Comparison of ENCODE assay signal across 1 cellular context in the genomic region with DNA sequence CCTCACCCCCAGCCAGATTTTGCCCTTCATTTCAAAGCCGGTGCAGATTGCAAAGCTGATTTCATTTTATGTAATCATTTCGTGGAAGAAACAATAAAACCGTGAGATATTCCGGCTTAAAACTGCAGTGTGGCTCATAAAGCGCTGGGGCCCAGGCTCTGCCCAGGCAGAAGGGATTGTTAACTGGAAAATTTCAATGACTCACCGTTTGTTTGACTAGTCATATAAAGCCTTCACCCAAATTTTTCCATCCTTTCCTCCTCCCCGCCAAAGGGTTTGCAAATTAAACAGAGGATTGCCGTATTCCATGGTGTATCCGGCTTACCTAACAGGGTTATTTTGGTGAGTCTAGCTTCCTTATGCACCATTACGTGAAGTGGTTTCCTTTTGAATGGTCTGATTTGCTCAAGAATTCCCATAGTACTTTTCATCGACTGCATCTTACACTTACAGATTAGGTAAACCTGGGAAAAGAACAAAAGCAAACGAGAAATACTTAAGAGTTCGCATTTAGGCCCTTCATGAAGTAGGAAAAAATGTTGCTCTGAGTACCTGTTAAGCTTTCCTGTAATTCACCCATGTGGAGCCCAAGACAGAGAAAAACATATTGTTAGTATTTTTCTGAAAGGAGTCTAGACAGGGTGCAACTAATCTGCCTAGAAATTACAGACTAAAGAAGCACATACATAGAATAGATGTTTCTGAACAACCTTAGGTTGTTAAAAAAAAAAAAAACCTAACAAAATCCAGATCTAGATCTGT.
TF ChIP-seq lines count a peak whose summit lies in the region.

No MANE protein-coding gene starts in this region.

TF ChIP-seq in HepG2, 621 proteins besides CTCF, POLR2A, EP300 and RAD21 (continued from another document and continues in another):
- no peak for TF ChIP-seq AFF4 (CRISPR knock-in tag; IDR thresholded peaks at IDR 0.05)
- TF ChIP-seq FUBP1 (CRISPR knock-in tag; IDR thresholded peaks at IDR 0.05; ENCODE audit: borderline replicate concordance): no peak
- TF ChIP-seq ZNF75D (CRISPR knock-in tag; IDR thresholded peaks at IDR 0.05; ENCODE audit: borderline replicate concordance): peak; percentile 67; the same call in 1 of the 2 replicates
- no peak for TF ChIP-seq ZNF383 (CRISPR knock-in tag; IDR thresholded peaks at IDR 0.05; ENCODE audit: borderline replicate concordance)
- TF ChIP-seq ETV6 (CRISPR knock-in tag; conservative IDR thresholded peaks at IDR 0.05): no peak
- TF ChIP-seq, protein P1, sequence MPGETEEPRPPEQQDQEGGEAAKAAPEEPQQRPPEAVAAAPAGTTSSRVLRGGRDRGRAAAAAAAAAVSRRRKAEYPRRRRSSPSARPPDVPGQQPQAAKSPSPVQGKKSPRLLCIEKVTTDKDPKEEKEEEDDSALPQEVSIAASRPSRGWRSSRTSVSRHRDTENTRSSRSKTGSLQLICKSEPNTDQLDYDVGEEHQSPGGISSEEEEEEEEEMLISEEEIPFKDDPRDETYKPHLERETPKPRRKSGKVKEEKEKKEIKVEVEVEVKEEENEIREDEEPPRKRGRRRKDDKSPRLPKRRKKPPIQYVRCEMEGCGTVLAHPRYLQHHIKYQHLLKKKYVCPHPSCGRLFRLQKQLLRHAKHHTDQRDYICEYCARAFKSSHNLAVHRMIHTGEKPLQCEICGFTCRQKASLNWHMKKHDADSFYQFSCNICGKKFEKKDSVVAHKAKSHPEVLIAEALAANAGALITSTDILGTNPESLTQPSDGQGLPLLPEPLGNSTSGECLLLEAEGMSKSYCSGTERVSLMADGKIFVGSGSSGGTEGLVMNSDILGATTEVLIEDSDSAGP (CRISPR knock-in tag; IDR thresholded peaks at IDR 0.05; ENCODE audit: borderline replicate concordance): no peak
- peak; percentile 65 for TF ChIP-seq POLR2AphosphoS5 (IDR thresholded peaks at IDR 0.05; ENCODE audit: low read depth, low read length)
- no peak for TF ChIP-seq SRSF4 (IDR thresholded peaks at IDR 0.05; ENCODE audit: low read depth, low read length, poor library complexity, severe bottlenecking)
- no peak for TF ChIP-seq RFX5 (IDR thresholded peaks at IDR 0.05; ENCODE audit: low read depth, low read length)
- TF ChIP-seq ZNF432 (CRISPR knock-in tag; IDR thresholded peaks at IDR 0.05; ENCODE audit: borderline replicate concordance): no peak
- 0 out of 2 replicates have a peak, but pooled peaks have one; percentile 7 for TF ChIP-seq ZGPAT (CRISPR knock-in tag; IDR thresholded peaks at IDR 0.05)
- peak; percentile 94 for TF ChIP-seq POLR2G (IDR thresholded peaks at IDR 0.05; ENCODE audit: low read depth, low read length)
- TF ChIP-seq ERF (CRISPR knock-in tag; IDR thresholded peaks at IDR 0.05): no peak; the same call in 1 of the 2 replicates
- no peak for TF ChIP-seq CBX5 (CRISPR knock-in tag; IDR thresholded peaks at IDR 0.05; ENCODE audit: borderline replicate concordance)
- peak; percentile 58 for TF ChIP-seq ASH2L (IDR thresholded peaks at IDR 0.05; ENCODE audit: insufficient read length, low read depth, low read length)
- no peak for TF ChIP-seq ZMYM2 (CRISPR knock-in tag; IDR thresholded peaks at IDR 0.05)
- TF ChIP-seq KDM6A (CRISPR knock-in tag; IDR thresholded peaks at IDR 0.05; ENCODE audit: low read depth): no peak
- no peak for TF ChIP-seq GMEB1 (CRISPR knock-in tag; IDR thresholded peaks at IDR 0.05; ENCODE audit: borderline replicate concordance)
- TF ChIP-seq ZNF564 (CRISPR knock-in tag; IDR thresholded peaks at IDR 0.05): 0 out of 2 replicates have a peak, but pooled peaks have one; percentile 6
- no peak; a peak in 1 of 4 replicates for TF ChIP-seq HMGXB4 (CRISPR knock-in tag; IDR thresholded peaks at IDR 0.05; ENCODE audit: borderline replicate concordance in 1 of 2, low read depth in 1 of 2)
- no peak for TF ChIP-seq SOX13 (IDR thresholded peaks at IDR 0.05)
- peak; percentile 13 to 64; a peak in 1 of 4 replicates for TF ChIP-seq SOX13 (CRISPR knock-in tag; conservative IDR thresholded peaks at IDR 0.05 in 1 of 2, IDR thresholded peaks at IDR 0.05 in 1 of 2)
- TF ChIP-seq IKZF5 (CRISPR knock-in tag; IDR thresholded peaks at IDR 0.05): no peak
- TF ChIP-seq, protein P2, sequence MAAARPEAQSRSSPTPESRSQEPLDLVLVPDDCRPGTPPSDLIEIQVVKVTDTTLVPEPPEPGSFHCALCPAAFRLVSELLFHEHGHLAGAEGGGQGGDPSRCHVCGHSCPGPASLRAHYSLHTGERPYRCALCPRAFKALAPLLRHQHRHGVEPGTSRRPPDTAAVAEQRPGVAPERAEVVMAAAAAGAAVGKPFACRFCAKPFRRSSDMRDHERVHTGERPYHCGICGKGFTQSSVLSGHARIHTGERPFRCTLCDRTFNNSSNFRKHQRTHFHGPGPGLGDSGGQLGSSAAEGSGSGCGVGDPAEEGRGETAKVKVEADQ (CRISPR knock-in tag; IDR thresholded peaks at IDR 0.05; ENCODE audit: borderline replicate concordance): no peak
- TF ChIP-seq, protein P3, sequence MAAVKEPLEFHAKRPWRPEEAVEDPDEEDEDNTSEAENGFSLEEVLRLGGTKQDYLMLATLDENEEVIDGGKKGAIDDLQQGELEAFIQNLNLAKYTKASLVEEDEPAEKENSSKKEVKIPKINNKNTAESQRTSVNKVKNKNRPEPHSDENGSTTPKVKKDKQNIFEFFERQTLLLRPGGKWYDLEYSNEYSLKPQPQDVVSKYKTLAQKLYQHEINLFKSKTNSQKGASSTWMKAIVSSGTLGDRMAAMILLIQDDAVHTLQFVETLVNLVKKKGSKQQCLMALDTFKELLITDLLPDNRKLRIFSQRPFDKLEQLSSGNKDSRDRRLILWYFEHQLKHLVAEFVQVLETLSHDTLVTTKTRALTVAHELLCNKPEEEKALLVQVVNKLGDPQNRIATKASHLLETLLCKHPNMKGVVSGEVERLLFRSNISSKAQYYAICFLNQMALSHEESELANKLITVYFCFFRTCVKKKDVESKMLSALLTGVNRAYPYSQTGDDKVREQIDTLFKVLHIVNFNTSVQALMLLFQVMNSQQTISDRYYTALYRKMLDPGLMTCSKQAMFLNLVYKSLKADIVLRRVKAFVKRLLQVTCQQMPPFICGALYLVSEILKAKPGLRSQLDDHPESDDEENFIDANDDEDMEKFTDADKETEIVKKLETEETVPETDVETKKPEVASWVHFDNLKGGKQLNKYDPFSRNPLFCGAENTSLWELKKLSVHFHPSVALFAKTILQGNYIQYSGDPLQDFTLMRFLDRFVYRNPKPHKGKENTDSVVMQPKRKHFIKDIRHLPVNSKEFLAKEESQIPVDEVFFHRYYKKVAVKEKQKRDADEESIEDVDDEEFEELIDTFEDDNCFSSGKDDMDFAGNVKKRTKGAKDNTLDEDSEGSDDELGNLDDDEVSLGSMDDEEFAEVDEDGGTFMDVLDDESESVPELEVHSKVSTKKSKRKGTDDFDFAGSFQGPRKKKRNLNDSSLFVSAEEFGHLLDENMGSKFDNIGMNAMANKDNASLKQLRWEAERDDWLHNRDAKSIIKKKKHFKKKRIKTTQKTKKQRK (IDR thresholded peaks at IDR 0.05; ENCODE audit: low read length): no peak
- no peak for TF ChIP-seq ZNF207 (IDR thresholded peaks at IDR 0.05; ENCODE audit: borderline replicate concordance)
- TF ChIP-seq ZNF17 (CRISPR knock-in tag; IDR thresholded peaks at IDR 0.05): peak; percentile 60; the same call in 1 of the 2 replicates
- TF ChIP-seq MAZ (IDR thresholded peaks at IDR 0.05; ENCODE audit: borderline replicate concordance, low read depth, low read length): no peak
- TF ChIP-seq MAZ (CRISPR knock-in tag; IDR thresholded peaks at IDR 0.05; ENCODE audit: low read depth): no peak
- TF ChIP-seq ZFP41 (CRISPR knock-in tag; IDR thresholded peaks at IDR 0.05; ENCODE audit: borderline replicate concordance): no peak
- 0 out of 2 replicates have a peak, but pooled peaks have one; percentile 29 for TF ChIP-seq NR2F6 (IDR thresholded peaks at IDR 0.05)
- TF ChIP-seq NR2F6 (CRISPR knock-in tag; IDR thresholded peaks at IDR 0.05): 0 out of 2 replicates have a peak, but pooled peaks have one; percentile 18
- TF ChIP-seq ZNF652 (CRISPR knock-in tag; IDR thresholded peaks at IDR 0.05; ENCODE audit: borderline replicate concordance, low read depth): no peak
- peak; percentile 50 for TF ChIP-seq SIX4 (CRISPR knock-in tag; IDR thresholded peaks at IDR 0.05)
- TF ChIP-seq TCF12 (IDR thresholded peaks at IDR 0.05): no peak
- TF ChIP-seq TCF12 (CRISPR knock-in tag; IDR thresholded peaks at IDR 0.05): no peak
- no peak for TF ChIP-seq TOE1 (CRISPR knock-in tag; IDR thresholded peaks at IDR 0.05)
- peak; percentile 70; the same call in 1 of the 2 replicates for TF ChIP-seq RXRB (CRISPR knock-in tag; IDR thresholded peaks at IDR 0.05; ENCODE audit: borderline replicate concordance)
